Comparison of ENCODE assay signal across 8 cellular contexts in genomic region chr1:108692724-108693655, GRCh38. TPM values are rescaled to one million over a fixed set of nuclear protein-coding genes. Genes with fewer than 3 reads are reported as not detected.
A peak's percentile ranks its signal among the peaks of the same experiment; 100 is the strongest.
DNase-seq lines count a peak whose midpoint lies in the region; ATAC-seq and TF ChIP-seq lines count a peak whose summit lies in the region.

No MANE protein-coding gene starts in this region.

- no peaks in the 10 kb centered on the region for H3K9me3 Mint-ChIP-seq in IgD-negative memory B cell
- no peaks in the 10 kb centered on the region for H3K9me3 Mint-ChIP-seq in activated naive CD4-positive, alpha-beta T cell treated with anti-CD3 and anti-CD28 coated beads for 36 hours

- peak overlapping the region; percentile 84 to 99 (median 98) for H3K4me3 Mint-ChIP-seq in IgD-negative memory B cell
- peak overlapping the region; percentile 86 for H3K4me3 Mint-ChIP-seq in activated naive CD4-positive, alpha-beta T cell treated with anti-CD3 and anti-CD28 coated beads for 36 hours

- H3K4me3 ChIP-seq in DOHH2 (ENCODE audit: low read length) (peak overlapping the region; percentile 98), urinary bladder (ENCODE audit: low read depth, low read length) (peak overlapping the region; percentile 74)

- 1% methylated on average over 36 of the region's 36 CpGs for WGBS in urinary bladder

- H3K79me2 ChIP-seq in DOHH2 (ENCODE audit: control insufficient read depth, low read length) = peaks cover 75% of the 10 kb centered on the region

- H3F3A ChIP-seq in DOHH2 (ENCODE audit: control insufficient read depth, insufficient read depth) = peaks cover 23% of the 10 kb centered on the region

- H3K4me1 ChIP-seq in DOHH2 (ENCODE audit: control insufficient read depth, low read length) (peaks cover 30% of the 10 kb centered on the region), urinary bladder (ENCODE audit: insufficient read depth) (no peaks in the 10 kb centered on the region)

- peak overlapping the region; percentile 80 for H3K4me2 ChIP-seq in DOHH2 (ENCODE audit: low read length)

- peaks cover 1% of the 10 kb centered on the region for H3K27me3 Mint-ChIP-seq in IgD-negative memory B cell
- no peaks in the 10 kb centered on the region for H3K27me3 Mint-ChIP-seq in activated naive CD4-positive, alpha-beta T cell treated with anti-CD3 and anti-CD28 coated beads for 36 hours (ENCODE audit: low read depth)

- peak overlapping the region; percentile 90 to 100 (median 100) for H3K27ac Mint-ChIP-seq in IgD-negative memory B cell
- H3K27ac Mint-ChIP-seq in activated naive CD4-positive, alpha-beta T cell treated with anti-CD3 and anti-CD28 coated beads for 36 hours = peak overlapping the region; percentile 98

- ATAC-seq in GM21576 (IDR thresholded peaks at IDR 0.05; ENCODE audit: unreplicated experiment) = peak; percentile 68

- no peaks in the 10 kb centered on the region for H3K27me3 ChIP-seq in DOHH2 (ENCODE audit: control insufficient read depth, low read length)

- H3K27ac ChIP-seq in DOHH2 (ENCODE audit: low read depth, low read length) = peak overlapping the region; percentile 90
- peak overlapping the region; percentile 97 for H3K27ac ChIP-seq in urinary bladder (ENCODE audit: low read depth)

- CTCF ChIA-PET in activated naive CD4-positive, alpha-beta T cell treated with anti-CD3 and anti-CD28 coated beads for 36 hours (lab: Charles Lee) = interaction anchor here (1.1 to 3.0 kb wide), 6 partner anchors 10 to 132 kb away, joined by 4 to 28 read pairs (median 6); partner anchors contain the start of genes EEIG2 and HENMT1

- peaks cover 60% of the 10 kb centered on the region for H3K36me3 ChIP-seq in DOHH2 (ENCODE audit: control insufficient read depth, low read length)
- no peaks in the 10 kb centered on the region for H3K36me3 ChIP-seq in urinary bladder (ENCODE audit: insufficient read depth)

- DNase-seq in RPMI8226 (peak; percentile 61), germinal center (ENCODE audit: low spot score) (peak; percentile 67), pons (ENCODE audit: low spot score) (peak; percentile 82)
- peak; percentile 80 for DNase-seq in activated naive CD4-positive, alpha-beta T cell treated with anti-CD3 and anti-CD28 coated beads for 36 hours

- intact Hi-C loops in activated naive CD4-positive, alpha-beta T cell treated with anti-CD3 and anti-CD28 coated beads for 36 hours (cut with micrococcal nuclease) = loop anchor here (1.0 to 5.0 kb wide), 18 partner anchors 11 to 1646 kb away; partner anchors contain the start of genes CLCC1, GPSM2, HENMT1 and RBM15

- H4K20me1 ChIP-seq in DOHH2 (ENCODE audit: control insufficient read depth, insufficient read depth, low read depth, low read length) = peaks cover 25% of the 10 kb centered on the region

- peaks cover 4% of the 10 kb centered on the region for H3K36me3 Mint-ChIP-seq in IgD-negative memory B cell
- peaks cover 43% of the 10 kb centered on the region for H3K36me3 Mint-ChIP-seq in activated naive CD4-positive, alpha-beta T cell treated with anti-CD3 and anti-CD28 coated beads for 36 hours (ENCODE audit: low read depth)

- peak; percentile 56 for TF ChIP-seq CTCF in DOHH2 (IDR thresholded peaks at IDR 0.05; ENCODE audit: low read depth, low read length, poor library complexity, severe bottlenecking)

- peaks cover 27 to 32% (median 29%) of the 10 kb centered on the region in 3 donors for H3K4me1 Mint-ChIP-seq in IgD-negative memory B cell
- H3K4me1 Mint-ChIP-seq in activated naive CD4-positive, alpha-beta T cell treated with anti-CD3 and anti-CD28 coated beads for 36 hours (ENCODE audit: low read depth) = peaks cover 43% of the 10 kb centered on the region

- no peaks in the 10 kb centered on the region for H3K9me2 ChIP-seq in DOHH2 (replicated peaks; ENCODE audit: control insufficient read depth, low read length)

- no peaks in the 10 kb centered on the region for H3K9me3 ChIP-seq in DOHH2 (ENCODE audit: control insufficient read depth, insufficient read depth, low read length)

RNA-seq across cellular contexts. Expression of gene PRPF38B, which starts 0.9 kb away (rescaled TPM):
- polyA plus RNA-seq in IgD-negative memory B cell (26.2 TPM), urinary bladder (29.6 TPM)
- total RNA-seq in activated naive CD4-positive, alpha-beta T cell treated with anti-CD3 and anti-CD28 coated beads for 36 hours = 10 to 100 TPM; 50.4 to 52.2 TPM
- 26.6 TPM for total RNA-seq in urinary bladder

RNA-seq across cellular contexts. Expression of gene FNDC7, which starts 19.7 kb away (rescaled TPM):
- polyA plus RNA-seq in IgD-negative memory B cell (not detected), urinary bladder (not detected)
- total RNA-seq in activated naive CD4-positive, alpha-beta T cell treated with anti-CD3 and anti-CD28 coated beads for 36 hours = under 1 TPM in 1 of 2 experiments, not detected in 1; 0.05 TPM
- total RNA-seq in urinary bladder = not detected

RNA-seq across cellular contexts. Expression of gene HENMT1, which starts 32.1 kb away (rescaled TPM):
- polyA plus RNA-seq in IgD-negative memory B cell = 10.1 TPM
- 10 to 100 TPM; 18.7 to 19.3 TPM for total RNA-seq in activated naive CD4-positive, alpha-beta T cell treated with anti-CD3 and anti-CD28 coated beads for 36 hours
- 11.4 TPM for total RNA-seq in urinary bladder
- 4.7 TPM for polyA plus RNA-seq in urinary bladder

RNA-seq across cellular contexts. Expression of gene STXBP3, which starts 53.5 kb away (rescaled TPM):
- polyA plus RNA-seq in IgD-negative memory B cell = 34.7 TPM
- 10 to 100 TPM; 29.1 to 30.3 TPM for total RNA-seq in activated naive CD4-positive, alpha-beta T cell treated with anti-CD3 and anti-CD28 coated beads for 36 hours
- total RNA-seq in urinary bladder = 118 TPM
- polyA plus RNA-seq in urinary bladder = 36.7 TPM

Comparison
In these comparisons a context has a peak if more than half of its experiments do, and no peak if none do; other contexts are left out.
1. Peak in every context shown above with its lines: DNase-seq, ATAC-seq, H3K4me3 ChIP-seq and H3K27ac ChIP-seq.